In the genomic region with DNA sequence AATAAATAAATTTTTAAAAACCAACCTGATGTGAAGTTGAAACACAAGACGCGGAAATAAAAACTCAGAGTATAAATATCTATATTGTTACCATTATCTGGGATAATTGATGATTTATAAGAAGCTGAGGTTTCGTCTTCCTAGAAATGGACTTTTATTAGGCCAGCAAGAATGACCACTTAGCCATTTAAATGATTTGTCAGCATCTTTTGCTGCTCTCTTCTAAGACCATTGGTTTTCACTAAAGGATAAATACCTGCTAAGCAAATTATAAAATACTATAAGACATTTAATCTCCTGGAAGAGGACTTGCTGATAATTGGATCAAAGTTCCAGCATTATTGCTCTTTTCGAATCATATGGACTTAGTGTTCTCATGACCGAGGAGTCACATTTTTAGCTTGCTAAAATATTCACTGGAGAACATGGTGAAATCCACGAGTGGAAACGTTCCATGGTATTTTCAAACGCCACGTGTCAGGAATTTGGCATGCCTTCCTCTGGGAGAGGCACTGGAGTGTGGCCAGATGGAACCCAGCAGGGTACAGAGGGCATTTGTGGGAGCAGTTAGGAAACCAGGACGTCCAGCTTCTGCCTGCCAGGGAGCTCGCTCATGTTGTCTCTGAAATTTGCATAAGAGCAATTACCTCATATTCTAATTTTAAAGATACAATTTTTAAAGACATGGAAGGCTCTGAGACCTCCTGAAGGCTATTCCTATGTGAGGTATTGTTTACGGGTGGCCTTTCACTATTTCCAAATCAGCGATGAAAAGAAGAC, we compare ENCODE assay signal across 10 cellular contexts. TPM values are rescaled to one million over a fixed set of nuclear protein-coding genes. Genes with fewer than 3 reads are reported as not detected.
DNase-seq lines count a peak whose midpoint lies in the region; ATAC-seq and TF ChIP-seq lines count a peak whose summit lies in the region.
"Had no signal": no experiment of that assay in that cellular context is flagged by ENCODE, and none has a peak within 500 bp of the region (broad histone marks: within the 10 kb centered on the region; RNA-seq: fewer than 3 reads in every experiment).

No MANE protein-coding gene starts in this region.

- TF ChIP-seq CTCF in fibroblast of lung (conservative IDR thresholded peaks at IDR 0.05 in 1 of 2, IDR thresholded peaks at IDR 0.05 in 1 of 2; ENCODE audit: low read depth in 1 of 2, low read length in 2 of 2) (no peak), omental fat pad (IDR thresholded peaks at IDR 0.05) (no peak)

- H3K4me1 ChIP-seq in BLaER1 treated with 17β-estradiol and CSF1 and Interleukin-3, amounts not matched to agents 10 nM and 100 nM = peaks cover 5 to 90% (median 32%) of the 10 kb centered on the region in 10 experiments
- H3K4me1 ChIP-seq in fibroblast of lung (ENCODE audit: control insufficient read depth, extremely low read depth, insufficient read depth, low read length) = peaks cover 3% of the 10 kb centered on the region
- H3K4me1 ChIP-seq in SJCRH30 = peaks cover 7% of the 10 kb centered on the region; the same call in 1 of the 2 replicates

- H3K4me2 ChIP-seq in BLaER1 treated with 17β-estradiol and CSF1 and Interleukin-3, amounts not matched to agents 10 nM and 100 nM = peak overlapping the region; percentile 0 to 82 (median 38); a peak in 13 of 22 replicates
- H3K4me2 ChIP-seq in fibroblast of lung (ENCODE audit: extremely low read depth, insufficient read depth, low read length) = peak overlapping the region; percentile 41

- no peak overlapping the region for H3K4me3 ChIP-seq in BLaER1 treated with 17β-estradiol and CSF1 and Interleukin-3, amounts not matched to agents 10 nM and 100 nM
- H3K4me3 ChIP-seq in fibroblast of lung (replicated peaks in 1 of 4; ENCODE audit: control extremely low read depth in 1 of 4, insufficient read depth in 1 of 4, low read depth in 3 of 4, low read length in 4 of 4) (no peak overlapping the region), SJCRH30 (no peak overlapping the region)

- peaks cover 0 to 6% (median 0%) of the 10 kb centered on the region in 11 experiments; a peak in 2 of 22 replicates for H4K20me1 ChIP-seq in BLaER1 treated with 17β-estradiol and CSF1 and Interleukin-3, amounts not matched to agents 10 nM and 100 nM
- no peaks in the 10 kb centered on the region for H4K20me1 ChIP-seq in fibroblast of lung (ENCODE audit: control insufficient read depth, extremely low read depth, insufficient read depth, low read length)

- peak; percentile 31 to 68 for DNase-seq in NCI-H526 (lab: John Stamatoyannopoulos, UW)
- peak; percentile 35 to 77 for DNase-seq in fibroblast of lung (ENCODE audit: low read depth in 2 of 2)
- DNase-seq in omental fat pad (ENCODE audit: low spot score) = no peak
- DNase-seq in SJCRH30 = no peak
- no peak for DNase-seq in inferior parietal cortex (ENCODE audit: extremely low spot score)
- no peak for DNase-seq in NCI-H1930 (lab: John Stamatoyannopoulos, UW)
- DNase-seq: activated naive CD8-positive, alpha-beta T cell treated with anti-CD3 and anti-CD28 coated beads, Interleukin-2, amount 10 ng/mL, durations not matched to agents 7 days and 5 days; KBM-7 had no signal

- peak; percentile 75 for ATAC-seq in omental fat pad (ENCODE audit: low FRiP score)
- ATAC-seq in HG02852 (IDR thresholded peaks at IDR 0.05; ENCODE audit: unreplicated experiment) = no peak

- H3K9me3 ChIP-seq in BLaER1 treated with 17β-estradiol and CSF1 and Interleukin-3, amounts not matched to agents 10 nM and 100 nM (replicated peaks in 1 of 11) = peaks cover 0 to 6% (median 0%) of the 10 kb centered on the region in 11 experiments; a peak in 2 of 22 replicates
- H3K9me3 ChIP-seq in fibroblast of lung (ENCODE audit: control insufficient read depth, insufficient read depth, low read depth, low read length) = no peaks in the 10 kb centered on the region
- no peaks in the 10 kb centered on the region for H3K9me3 ChIP-seq in SJCRH30 (replicated peaks)

- H3K27ac ChIP-seq in BLaER1 treated with 17β-estradiol and CSF1 and Interleukin-3, amounts not matched to agents 10 nM and 100 nM = peak overlapping the region in 8 of 11 experiments; percentile 10 to 88 (median 66); a peak in 12 of 22 replicates
- H3K27ac ChIP-seq in fibroblast of lung (ENCODE audit: insufficient read depth, low read length) (no peak overlapping the region), SJCRH30 (no peak overlapping the region)

- peak overlapping the region in 3 of 11 experiments; percentile 49 to 74 (median 73); a peak in 4 of 22 replicates for H3K9ac ChIP-seq in BLaER1 treated with 17β-estradiol and CSF1 and Interleukin-3, amounts not matched to agents 10 nM and 100 nM
- H3K9ac ChIP-seq in fibroblast of lung (ENCODE audit: insufficient read depth, low read length) = no peak overlapping the region

- H3K27me3 ChIP-seq in BLaER1 treated with 17β-estradiol and CSF1 and Interleukin-3, amounts not matched to agents 10 nM and 100 nM = no peaks in the 10 kb centered on the region
- H3K27me3 ChIP-seq in fibroblast of lung (ENCODE audit: control insufficient read depth, insufficient read depth, low read length) (no peaks in the 10 kb centered on the region), SJCRH30 (no peaks in the 10 kb centered on the region)

- H2AFZ ChIP-seq in fibroblast of lung (ENCODE audit: low read length) = no peak overlapping the region

- H3K36me3 ChIP-seq in BLaER1 treated with 17β-estradiol and CSF1 and Interleukin-3, amounts not matched to agents 10 nM and 100 nM = peaks cover 4 to 19% (median 17%) of the 10 kb centered on the region in 11 experiments; a peak in 18 of 22 replicates
- no peaks in the 10 kb centered on the region for H3K36me3 ChIP-seq in fibroblast of lung (ENCODE audit: control insufficient read depth, insufficient read depth, low read length)
- no peaks in the 10 kb centered on the region; the same call in 1 of the 2 replicates for H3K36me3 ChIP-seq in SJCRH30

- no peaks in the 10 kb centered on the region for H3K79me2 ChIP-seq in fibroblast of lung (ENCODE audit: control insufficient read depth, insufficient read depth, low read length)

RNA-seq across cellular contexts. Expression of gene TNFAIP8, which starts 43.1 kb away (rescaled TPM):
- total RNA-seq in fibroblast of lung (30.6 and 37.7 TPM in 2 replicates), omental fat pad (100 to 1,000 TPM in 1 of 4 donors, 10 to 100 TPM in 3; 24.4 to 106 (median 75.0) TPM)
- polyA plus RNA-seq in fibroblast of lung = 23.8 and 36.7 TPM in 2 replicates
- 19.8 and 25.7 TPM in 2 replicates for polyA plus RNA-seq in fibroblast of lung (2012)
- 0.74 and 3.5 TPM in 2 replicates for polyA minus RNA-seq in fibroblast of lung (ENCODE audit: low replicate concordance)
- total RNA-seq in SJCRH30 (2014; rRNA removed; shearing (Covaris generic)) = 43.1 and 45.3 TPM in 2 replicates

RNA-seq across cellular contexts. Expression of gene HSD17B4, which starts 53.4 kb away (rescaled TPM):
- total RNA-seq in fibroblast of lung (201 and 340 TPM in 2 replicates), omental fat pad (100 to 1,000 TPM; 159 to 225 (median 220) TPM)
- polyA plus RNA-seq in fibroblast of lung = 162 and 187 TPM in 2 replicates
- 107 and 113 TPM in 2 replicates for polyA plus RNA-seq in fibroblast of lung (2012)
- 23.8 and 124 TPM in 2 replicates for polyA minus RNA-seq in fibroblast of lung (ENCODE audit: low replicate concordance)
- 140 and 141 TPM in 2 replicates for total RNA-seq in SJCRH30 (2014; rRNA removed; shearing (Covaris generic))

Comparison
In these comparisons a context has a peak if more than half of its experiments do, and no peak if none do; other contexts are left out.
1. H3K27ac ChIP-seq: peak in BLaER1 treated with 17β-estradiol and CSF1 and Interleukin-3, amounts not matched to agents 10 nM and 100 nM (8 of 11); none in fibroblast of lung (single experiment) and SJCRH30 (single experiment).
2. DNase-seq: peak in NCI-H526 (2 of 2) and fibroblast of lung (2 of 2); none in omental fat pad (single experiment), SJCRH30 (0 of 2), inferior parietal cortex (single experiment) and NCI-H1930 (0 of 2).